ENCODE assay signal across 24 cellular contexts in the genomic region with DNA sequence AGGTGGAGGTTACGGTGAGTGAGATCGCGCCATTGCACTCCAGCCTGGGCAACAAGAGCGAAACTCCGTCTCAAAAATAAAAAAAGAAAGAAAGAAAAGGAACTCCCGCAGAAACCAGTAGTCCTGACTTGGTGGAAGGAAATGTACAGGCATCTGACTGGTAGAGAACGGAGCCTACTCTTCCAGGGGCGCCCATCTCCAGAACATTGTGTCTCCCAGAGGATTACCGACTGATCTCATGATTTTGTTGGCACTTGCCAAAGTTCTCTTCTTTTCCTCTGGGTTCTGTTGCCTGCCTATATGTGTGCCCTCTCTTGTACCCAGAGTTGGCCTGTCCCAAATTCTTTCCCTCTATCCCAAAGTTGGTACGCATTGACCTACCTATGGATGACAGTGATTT.
"Had no signal": no experiment of that assay in that cellular context is flagged by ENCODE, and none has a peak within 500 bp of the region (broad histone marks: within the 10 kb centered on the region; RNA-seq: fewer than 3 reads in every experiment).

No MANE protein-coding gene starts in this region.

- H3K9me3 Mint-ChIP-seq: activated B cell treated with CpG ODN at 0.5 μM for 24 hours; activated T-helper 1 cell treated with anti-CD3 and anti-CD28 coated beads, Interleukin-12 subunit alpha, Interleukin-12 subunit beta, Interleukin-2, Interleukin-4 antibody, amounts not matched to agents 30 ng/mL and 10 ng/mL and 1 ng/mL, durations not matched to agents 14 hours and 24 hours and 36 hours; brain; effector memory CD8-positive, alpha-beta T cell; nephron; stimulated activated naive CD8-positive, alpha-beta T cell treated with anti-CD3 and anti-CD28 coated beads, Interleukin-15, amount 100 ng/mL, for 72 hours had no signal

- DNase-seq: activated B cell treated with CpG ODN at 0.5 μM for 24 hours; activated CD4-positive, alpha-beta T cell treated with anti-CD3 and anti-CD28 coated beads, Interleukin-2, amount 50 U/mL, for 1 hour; activated gamma-delta T cell; activated T-cell treated with anti-CD3 and anti-CD28 coated beads for 4 hours; cortex of kidney; effector memory CD8-positive, alpha-beta T cell; foreskin fibroblast; heart right ventricle; lower lobe of right lung; mesenchymal stem cell; right lobe of liver; stimulated activated CD4-positive, alpha-beta T cell treated with anti-CD3 and anti-CD28 coated beads, Interleukin-2, amount 100 ng/mL, for 48 hours; stimulated activated naive CD8-positive, alpha-beta T cell treated with anti-CD3 and anti-CD28 coated beads, Interleukin-15, amount 100 ng/mL, for 72 hours; thyroid gland; upper lobe of left lung had no signal

- H3K27me3 Mint-ChIP-seq: activated B cell treated with CpG ODN at 0.5 μM for 24 hours; activated naive CD8-positive, alpha-beta T cell; brain; effector memory CD8-positive, alpha-beta T cell; stimulated activated naive CD8-positive, alpha-beta T cell treated with anti-CD3 and anti-CD28 coated beads, Interleukin-15, amount 100 ng/mL, for 72 hours had no signal

- H3K4me1 Mint-ChIP-seq: nephron had no signal

- H3K9me3 ChIP-seq: ascending aorta, heart right ventricle, left lung, lower lobe of right lung, neutrophil, right lobe of liver, thyroid gland, upper lobe of left lung, vagina had no signal

- H3K27ac ChIP-seq: ascending aorta, cardiac muscle cell, left lung, lower lobe of right lung, neutrophil, right lobe of liver, thyroid gland, upper lobe of left lung, vagina had no signal

- H3K4me3 Mint-ChIP-seq: activated B cell treated with CpG ODN at 0.5 μM for 24 hours; activated naive CD8-positive, alpha-beta T cell; activated T-helper 1 cell treated with anti-CD3 and anti-CD28 coated beads, Interleukin-12 subunit alpha, Interleukin-12 subunit beta, Interleukin-2, Interleukin-4 antibody, amounts not matched to agents 30 ng/mL and 10 ng/mL and 1 ng/mL, durations not matched to agents 14 hours and 24 hours and 36 hours; brain; effector memory CD8-positive, alpha-beta T cell; nephron; stimulated activated naive CD8-positive, alpha-beta T cell treated with anti-CD3 and anti-CD28 coated beads, Interleukin-15, amount 100 ng/mL, for 72 hours had no signal

- H3K4me3 ChIP-seq: ascending aorta, cardiac muscle cell, heart right ventricle, left lung, lower lobe of right lung, right lobe of liver, thyroid gland, upper lobe of left lung, vagina had no signal

- H3K27ac Mint-ChIP-seq: activated naive CD8-positive, alpha-beta T cell; activated T-helper 1 cell treated with anti-CD3 and anti-CD28 coated beads, Interleukin-12 subunit alpha, Interleukin-12 subunit beta, Interleukin-2, Interleukin-4 antibody, amounts not matched to agents 30 ng/mL and 10 ng/mL and 1 ng/mL, durations not matched to agents 14 hours and 24 hours and 36 hours; nephron had no signal

- H3K4me1 ChIP-seq: left lung, lower lobe of right lung, right lobe of liver, thyroid gland, vagina had no signal

- H3K27me3 ChIP-seq: ascending aorta, cardiac muscle cell, heart right ventricle, left lung, neutrophil, right lobe of liver, thyroid gland, upper lobe of left lung, vagina had no signal
